Comparison of ENCODE assay signal across 7 cellular contexts in the genomic region with DNA sequence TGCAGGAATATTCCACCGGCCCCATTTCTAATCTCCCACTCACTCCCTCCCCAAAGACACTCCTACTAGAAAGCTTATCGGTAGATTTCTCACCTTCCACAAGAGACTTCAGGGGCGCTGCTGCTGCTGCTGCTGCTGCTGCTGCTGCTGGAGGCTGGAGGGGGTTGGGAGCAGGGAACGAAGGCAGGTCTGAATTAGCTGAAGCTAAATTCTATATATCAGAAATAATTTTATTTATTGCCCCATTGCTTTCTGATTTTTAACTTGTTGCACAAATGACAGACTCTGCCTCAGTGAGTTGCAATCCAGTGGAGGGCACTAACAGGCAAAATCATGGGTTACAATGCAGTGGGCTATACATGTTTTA. TPM values are rescaled to one million over a fixed set of nuclear protein-coding genes. Genes with fewer than 3 reads are reported as not detected.
A peak's percentile ranks its signal among the peaks of the same experiment; 100 is the strongest.
DNase-seq lines count a peak whose midpoint lies in the region; ATAC-seq and TF ChIP-seq lines count a peak whose summit lies in the region.

No MANE protein-coding gene starts in this region.

- 0 to 8% (median 2%) methylated on average over 4 of the region's 4 CpGs for WGBS in stomach, 5 donors

- H3K36me3 ChIP-seq in kidney epithelial cell (ENCODE audit: control insufficient read depth, insufficient read depth, low read length): no peaks in the 10 kb centered on the region
- no peaks in the 10 kb centered on the region for H3K36me3 ChIP-seq in stomach

- intact Hi-C loops in stomach (cut with DNase I; ENCODE audit: low total_unique reads): no loop called here

- H3K27ac Mint-ChIP-seq in brain: peak overlapping the region; percentile 83 to 98 (median 91)

- DNase-seq in NCI-H524 (lab: John Stamatoyannopoulos, UW): peak; percentile 47 to 83
- no peak for DNase-seq in kidney epithelial cell (ENCODE audit: low read depth)
- DNase-seq in stomach: no peak
- DNase-seq in SKM-1 treated with dmso at 0.1 percent for 144 hours (lab: John Stamatoyannopoulos, UW; ENCODE audit: unreplicated experiment): no peak

- peaks cover 25% of the 10 kb centered on the region for H3K4me1 Mint-ChIP-seq in brain

- no peak for TF ChIP-seq POLR2A in GM18505 (IDR thresholded peaks at IDR 0.05; ENCODE audit: borderline replicate concordance, extremely low read depth, insufficient read depth, insufficient read length)
- TF ChIP-seq POLR2A in stomach (IDR thresholded peaks at IDR 0.05): no peak

- peak overlapping the region; percentile 52 for H3K4me3 ChIP-seq in kidney epithelial cell (ENCODE audit: low read depth, low read length)
- H3K4me3 ChIP-seq in stomach: peak overlapping the region; percentile 48 to 58 (median 51)

- TF ChIP-seq CTCF in brain (conservative IDR thresholded peaks at IDR 0.05) (peak in 1 of 2 experiments; percentile 19), kidney epithelial cell (IDR thresholded peaks at IDR 0.05; ENCODE audit: insufficient read depth, low read length, poor library complexity, severe bottlenecking) (peak; percentile 22), stomach (IDR thresholded peaks at IDR 0.05) (no peak)

- ATAC-seq in GM18505 (IDR thresholded peaks at IDR 0.05; ENCODE audit: unreplicated experiment): peak; percentile 29
- ATAC-seq in HG02852 (IDR thresholded peaks at IDR 0.05; ENCODE audit: unreplicated experiment): peak; percentile 23

- peak overlapping the region; percentile 92 to 98 (median 95) for H3K4me3 Mint-ChIP-seq in brain

- no peaks in the 10 kb centered on the region for H3K9me3 ChIP-seq in stomach

- H3K27me3 ChIP-seq in kidney epithelial cell (ENCODE audit: control insufficient read depth, insufficient read depth, low read length) (no peaks in the 10 kb centered on the region), stomach (no peaks in the 10 kb centered on the region)

- peaks cover 9% of the 10 kb centered on the region for H3K27me3 Mint-ChIP-seq in brain

- H3K9me3 Mint-ChIP-seq in brain: peaks cover 0 to 5% (median 0%) of the 10 kb centered on the region in 5 experiments

- peaks cover 7 to 21% (median 19%) of the 10 kb centered on the region in 4 donors for H3K4me1 ChIP-seq in stomach

- H3K36me3 Mint-ChIP-seq in brain: no peaks in the 10 kb centered on the region

- H3K27ac ChIP-seq in stomach: peak overlapping the region in 3 of 5 donors; percentile 72 to 87 (median 80)

- TF ChIP-seq EP300 in stomach (IDR thresholded peaks at IDR 0.05): no peak

RNA-seq across cellular contexts. Expression of a gene that starts 25.8 kb away (rescaled TPM):
- polyA plus RNA-seq in brain (ENCODE audit: insufficient read depth, low read depth, low replicate concordance) (6.1 TPM), stomach (10 to 100 TPM in 1 of 3 donors, 1 to 10 TPM in 2; 1.6 to 10.6 (median 2.9) TPM)
- total RNA-seq in kidney epithelial cell (0.25 and 0.34 TPM in 2 replicates), stomach (10 to 100 TPM in 3 of 5 donors, 1 to 10 TPM in 2; 2.3 to 42.4 (median 12.9) TPM)

Comparison
In these comparisons a context has a peak if more than half of its experiments do, and no peak if none do; other contexts are left out.
1. DNase-seq: peak in NCI-H524 (2 of 2); none in kidney epithelial cell (single experiment), stomach (single experiment) and SKM-1 treated with dmso at 0.1 percent for 144 hours (single experiment).